ENCODE assay signal across 8 cellular contexts in the genomic region with DNA sequence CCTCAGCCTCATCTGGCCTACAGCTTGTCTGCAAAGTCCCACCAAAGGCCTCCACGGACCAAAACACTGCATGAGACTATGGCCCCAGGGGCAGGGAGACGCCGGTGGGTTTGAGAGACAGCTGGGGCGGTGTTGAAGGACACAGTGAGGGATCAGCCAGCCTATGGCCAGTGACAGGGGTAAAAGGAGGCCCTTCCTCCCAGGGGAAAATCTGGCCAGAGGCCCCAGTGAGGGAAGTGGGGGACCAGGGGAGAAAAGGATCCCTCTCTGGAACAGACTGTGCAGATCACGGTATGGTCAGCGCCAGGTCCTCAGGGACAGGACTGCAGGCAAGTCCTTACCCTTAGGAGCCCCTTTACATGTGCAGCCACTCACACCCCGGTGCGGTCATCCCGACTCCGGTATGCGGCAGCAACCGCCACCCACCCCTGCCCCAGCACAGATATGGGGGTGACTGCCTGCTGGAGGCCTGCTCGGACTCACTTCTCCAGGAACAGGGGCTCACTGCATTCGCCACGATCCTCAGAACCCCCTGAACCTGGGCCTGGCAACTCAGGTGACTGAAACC. TPM values are rescaled to one million over a fixed set of nuclear protein-coding genes. Genes with fewer than 3 reads are reported as not detected.
DNase-seq lines count a peak whose midpoint lies in the region; ATAC-seq and TF ChIP-seq lines count a peak whose summit lies in the region.

No MANE protein-coding gene starts in this region.

- POLR2A ChIA-PET in AG04450 (lab: Yijun Ruan, JAX): interaction anchor here (0.9 kb wide), 1 partner anchor 23 kb away, joined by 10 read pairs; no protein-coding TSS in a partner anchor
- POLR2A ChIA-PET in activated naive CD8-positive, alpha-beta T cell treated with anti-CD3 and anti-CD28 coated beads, Interleukin-2, amount 10 ng/mL, durations not matched to agents 7 days and 5 days (lab: Charles Lee): interaction anchor here (0.5 to 2.0 kb wide), 13 partner anchors 14 to 881 kb away, joined by 3 to 9 read pairs (median 4); partner anchors contain the start of genes ARNT, CTSS, ENSA and GOLPH3L

- H3K9ac ChIP-seq in stomach smooth muscle (ENCODE audit: low read length in 2 of 2): peak overlapping the region; percentile 94 to 96

- ATAC-seq in activated naive CD8-positive, alpha-beta T cell treated with anti-CD3 and anti-CD28 coated beads, Interleukin-2, amount 10 ng/mL, durations not matched to agents 7 days and 5 days (ENCODE audit: low read depth): peak; percentile 3
- ATAC-seq in HG03442 (IDR thresholded peaks at IDR 0.05; ENCODE audit: unreplicated experiment): no peak
- no peak for ATAC-seq in omental fat pad (ENCODE audit: low FRiP score)

- peak overlapping the region; percentile 90 for H3K4me3 Mint-ChIP-seq in activated naive CD8-positive, alpha-beta T cell treated with anti-CD3 and anti-CD28 coated beads, Interleukin-2, amount 10 ng/mL, durations not matched to agents 7 days and 5 days

- no peak for TF ChIP-seq CTCF in AG04450 (IDR thresholded peaks at IDR 0.05; ENCODE audit: low read depth, low read length)
- TF ChIP-seq CTCF in HFF-Myc (IDR thresholded peaks at IDR 0.05; ENCODE audit: low read depth, low read length, missing control alignments): no peak
- TF ChIP-seq CTCF in omental fat pad (IDR thresholded peaks at IDR 0.05): no peak

- H3K9me3 ChIP-seq in AG04450 (ENCODE audit: control insufficient read depth, insufficient read depth, low read length) (peaks cover 3% of the 10 kb centered on the region; the same call in 1 of the 2 replicates), stomach smooth muscle (ENCODE audit: control insufficient read depth in 2 of 2, low read length in 2 of 2) (no peaks in the 10 kb centered on the region)

- peaks cover 2% of the 10 kb centered on the region for H3K27me3 Mint-ChIP-seq in activated naive CD8-positive, alpha-beta T cell treated with anti-CD3 and anti-CD28 coated beads, Interleukin-2, amount 10 ng/mL, durations not matched to agents 7 days and 5 days

- H3K27ac Mint-ChIP-seq in activated naive CD8-positive, alpha-beta T cell treated with anti-CD3 and anti-CD28 coated beads, Interleukin-2, amount 10 ng/mL, durations not matched to agents 7 days and 5 days: peak overlapping the region; percentile 82

- H3K27me3 ChIP-seq in AG04450 (ENCODE audit: control insufficient read depth, insufficient read depth, low read length) (no peaks in the 10 kb centered on the region), stomach smooth muscle (ENCODE audit: control insufficient read depth in 1 of 2, insufficient read depth in 2 of 2, low read length in 2 of 2) (no peaks in the 10 kb centered on the region)

- no peak for DNase-seq in AG04450 (ENCODE audit: low read depth, low spot score)
- no peak for DNase-seq in HFF-Myc (ENCODE audit: extremely low read depth, low read depth)
- DNase-seq in activated naive CD8-positive, alpha-beta T cell treated with anti-CD3 and anti-CD28 coated beads, Interleukin-2, amount 10 ng/mL, durations not matched to agents 7 days and 5 days: no peak
- DNase-seq in iris pigment epithelial cell (ENCODE audit: low read depth): peak; percentile 30
- DNase-seq in omental fat pad (ENCODE audit: low spot score): no peak
- no peak for DNase-seq in CD1c-positive myeloid dendritic cell (ENCODE audit: extremely low spot score)

- H3K9me3 Mint-ChIP-seq in activated naive CD8-positive, alpha-beta T cell treated with anti-CD3 and anti-CD28 coated beads, Interleukin-2, amount 10 ng/mL, durations not matched to agents 7 days and 5 days: no peaks in the 10 kb centered on the region

- peak overlapping the region; percentile 81 for H3K4me3 ChIP-seq in AG04450 (ENCODE audit: low read depth, low read length)
- H3K4me3 ChIP-seq in HFF-Myc (replicated peaks; ENCODE audit: low read depth, low read length): peak overlapping the region; percentile 95
- H3K4me3 ChIP-seq in stomach smooth muscle (ENCODE audit: low read length in 2 of 2): peak overlapping the region; percentile 86 to 96

- H3K27ac ChIP-seq in AG04450 (ENCODE audit: low read depth, low read length) (peak overlapping the region; percentile 70), stomach smooth muscle (ENCODE audit: low read length) (peak overlapping the region; percentile 84)

- CTCF ChIA-PET in AG04450 (lab: Charles Lee): interaction anchor here (0.9 kb wide), 2 partner anchors 9 to 21 kb away, joined by 3 to 5 read pairs; partner anchors contain the start of gene ANXA9

- H3K4me1 Mint-ChIP-seq in activated naive CD8-positive, alpha-beta T cell treated with anti-CD3 and anti-CD28 coated beads, Interleukin-2, amount 10 ng/mL, durations not matched to agents 7 days and 5 days: peaks cover 54% of the 10 kb centered on the region

- peaks cover 4% of the 10 kb centered on the region for H3K36me3 Mint-ChIP-seq in activated naive CD8-positive, alpha-beta T cell treated with anti-CD3 and anti-CD28 coated beads, Interleukin-2, amount 10 ng/mL, durations not matched to agents 7 days and 5 days

- H3K4me1 ChIP-seq in stomach smooth muscle (ENCODE audit: control insufficient read depth, insufficient read depth, low read length): peaks cover 53% of the 10 kb centered on the region

- peaks cover 4 to 5% of the 10 kb centered on the region in 2 donors for H3K36me3 ChIP-seq in stomach smooth muscle (ENCODE audit: control insufficient read depth in 2 of 2, insufficient read depth in 2 of 2, low read length in 2 of 2)

RNA-seq across cellular contexts. Expression of gene CERS2, which starts 1.3 kb away (rescaled TPM):
- polyA plus RNA-seq in AG04450 (2011; rRNA removed): 193 and 217 TPM in 2 replicates
- polyA minus RNA-seq in AG04450 (2011; rRNA and poly(A)+ RNA removed): 170 TPM in 2 replicates
- 100 to 1,000 TPM; 153 TPM for total RNA-seq in activated naive CD8-positive, alpha-beta T cell treated with anti-CD3 and anti-CD28 coated beads, Interleukin-2, amount 10 ng/mL, durations not matched to agents 7 days and 5 days
- total RNA-seq in omental fat pad: 100 to 1,000 TPM in 3 of 4 donors, 10 to 100 TPM in 1; 96.8 to 144 (median 131) TPM

RNA-seq across cellular contexts. Expression of gene ANXA9, which starts 8.8 kb away (rescaled TPM):
- polyA plus RNA-seq in AG04450 (2011; rRNA removed): 0.10 and 0.21 TPM in 2 replicates
- polyA minus RNA-seq in AG04450 (2011; rRNA and poly(A)+ RNA removed): 0.09 and 0.17 TPM in 2 replicates
- total RNA-seq in activated naive CD8-positive, alpha-beta T cell treated with anti-CD3 and anti-CD28 coated beads, Interleukin-2, amount 10 ng/mL, durations not matched to agents 7 days and 5 days: not detected
- total RNA-seq in omental fat pad: 10 to 100 TPM in 1 of 4 donors, 1 to 10 TPM in 2, under 1 TPM in 1; 0.79 to 26.4 (median 5.6) TPM

RNA-seq across cellular contexts. Expression of gene MINDY1, which starts 33.4 kb away (rescaled TPM):
- polyA plus RNA-seq in AG04450 (2011; rRNA removed): 12.8 and 18.0 TPM in 2 replicates
- 21.5 and 29.3 TPM in 2 replicates for polyA minus RNA-seq in AG04450 (2011; rRNA and poly(A)+ RNA removed)
- total RNA-seq in activated naive CD8-positive, alpha-beta T cell treated with anti-CD3 and anti-CD28 coated beads, Interleukin-2, amount 10 ng/mL, durations not matched to agents 7 days and 5 days: 10 to 100 TPM; 11.5 to 12.7 TPM
- 10 to 100 TPM; 15.5 to 35.4 (median 33.2) TPM for total RNA-seq in omental fat pad

RNA-seq across cellular contexts. Expression of gene PRUNE1, which starts 34.9 kb away (rescaled TPM):
- 18.3 and 21.7 TPM in 2 replicates for polyA plus RNA-seq in AG04450 (2011; rRNA removed)
- polyA minus RNA-seq in AG04450 (2011; rRNA and poly(A)+ RNA removed): 17.9 and 20.5 TPM in 2 replicates
- total RNA-seq in activated naive CD8-positive, alpha-beta T cell treated with anti-CD3 and anti-CD28 coated beads, Interleukin-2, amount 10 ng/mL, durations not matched to agents 7 days and 5 days: 10 to 100 TPM; 22.9 to 23.2 TPM
- total RNA-seq in omental fat pad: 10 to 100 TPM in 3 of 4 donors, 1 to 10 TPM in 1; 6.2 to 20.6 (median 16.2) TPM

RNA-seq across cellular contexts. Expression of gene SETDB1, which starts 47.2 kb away (rescaled TPM):
- 30.8 and 35.5 TPM in 2 replicates for polyA plus RNA-seq in AG04450 (2011; rRNA removed)
- 50.6 and 53.9 TPM in 2 replicates for polyA minus RNA-seq in AG04450 (2011; rRNA and poly(A)+ RNA removed)
- 10 to 100 TPM; 64.0 to 64.6 TPM for total RNA-seq in activated naive CD8-positive, alpha-beta T cell treated with anti-CD3 and anti-CD28 coated beads, Interleukin-2, amount 10 ng/mL, durations not matched to agents 7 days and 5 days
- 10 to 100 TPM; 23.7 to 32.9 (median 27.8) TPM for total RNA-seq in omental fat pad
